ENCODE assay signal across 24 cellular contexts in genomic region chr6:164273491-164273890, GRCh38.
"Had no signal": no experiment of that assay in that cellular context is flagged by ENCODE, and none has a peak within 500 bp of the region (broad histone marks: within the 10 kb centered on the region; RNA-seq: fewer than 3 reads in every experiment).

No MANE protein-coding gene starts in this region.

- H3K36me3 ChIP-seq: left ventricle myocardium inferior, pancreas, prostate gland, sigmoid colon, tibial nerve, upper lobe of left lung had no signal

- H3K9me3 ChIP-seq: pancreas, prostate gland, tibial nerve had no signal

- ATAC-seq: natural killer cell; pancreas; right cardiac atrium; stimulated activated memory B cell treated with anti-CD40 and anti-IgM and Interleukin-4, amounts not matched to agents 10 μg/mL and 1 μg/mL and 100 μg/mL, for 72 hours; stimulated activated naive CD8-positive, alpha-beta T cell treated with anti-CD3 and anti-CD28 coated beads, Interleukin-15, amount 100 ng/mL, for 72 hours had no signal

- H3K4me1 ChIP-seq: left ventricle myocardium inferior, pancreas, prostate gland, sigmoid colon, tibial nerve, upper lobe of left lung had no signal

- H3K36me3 Mint-ChIP-seq: mesothelial cell of epicardium; naive B cell; natural killer cell; stimulated activated memory B cell treated with anti-CD40 and anti-IgM and Interleukin-4, amounts not matched to agents 10 μg/mL and 1 μg/mL and 100 μg/mL, for 72 hours had no signal

- H3K27ac ChIP-seq: hepatocyte, left ventricle myocardium inferior, pancreas, prostate gland, sigmoid colon, tibial nerve, upper lobe of left lung had no signal

- H3K27me3 ChIP-seq: hepatocyte, pancreas, sigmoid colon, tibial nerve, upper lobe of left lung had no signal

- H3K4me1 Mint-ChIP-seq: mesothelial cell of epicardium; naive B cell; natural killer cell; stimulated activated memory B cell treated with anti-CD40 and anti-IgM and Interleukin-4, amounts not matched to agents 10 μg/mL and 1 μg/mL and 100 μg/mL, for 72 hours; stimulated activated naive CD8-positive, alpha-beta T cell treated with anti-CD3 and anti-CD28 coated beads, Interleukin-15, amount 100 ng/mL, for 72 hours had no signal

- H3K4me3 Mint-ChIP-seq: mesothelial cell of epicardium; naive B cell; natural killer cell; stimulated activated memory B cell treated with anti-CD40 and anti-IgM and Interleukin-4, amounts not matched to agents 10 μg/mL and 1 μg/mL and 100 μg/mL, for 72 hours; stimulated activated naive CD8-positive, alpha-beta T cell treated with anti-CD3 and anti-CD28 coated beads, Interleukin-15, amount 100 ng/mL, for 72 hours had no signal

- H3K27me3 Mint-ChIP-seq: naive B cell; stimulated activated memory B cell treated with anti-CD40 and anti-IgM and Interleukin-4, amounts not matched to agents 10 μg/mL and 1 μg/mL and 100 μg/mL, for 72 hours; stimulated activated naive CD8-positive, alpha-beta T cell treated with anti-CD3 and anti-CD28 coated beads, Interleukin-15, amount 100 ng/mL, for 72 hours had no signal

- DNase-seq: islet precursor cell; left ventricle myocardium inferior; mesendoderm; naive B cell; natural killer cell; pancreas; posterior cingulate gyrus; right cardiac atrium; sigmoid colon; stimulated activated CD4-positive, alpha-beta T cell treated with anti-CD3 and anti-CD28 coated beads, Interleukin-1b, Interleukin-23, amount 100 ng/mL, for 48 hours; stimulated activated CD4-positive, alpha-beta T cell treated with anti-CD3 and anti-CD28 coated beads, Interleukin-2, amount 100 ng/mL, for 48 hours; stimulated activated CD4-positive, alpha-beta T cell treated with anti-CD3 and anti-CD28 coated beads, Interleukin-4, amount 100 ng/mL, for 4 hours; stimulated activated CD8-positive, alpha-beta memory T cell treated with anti-CD3 and anti-CD28 coated beads, Interleukin-4, amount 100 ng/mL, for 48 hours; stimulated activated naive CD4-positive, alpha-beta T cell treated with Interleukin-2 at 50 U/mL for 16 hours; stimulated activated naive CD8-positive, alpha-beta T cell treated with anti-CD3 and anti-CD28 coated beads, Interleukin-15, amount 100 ng/mL, for 72 hours; substantia nigra; upper lobe of left lung had no signal

- H3K27ac Mint-ChIP-seq: mesothelial cell of epicardium; naive B cell; natural killer cell; stimulated activated memory B cell treated with anti-CD40 and anti-IgM and Interleukin-4, amounts not matched to agents 10 μg/mL and 1 μg/mL and 100 μg/mL, for 72 hours; stimulated activated naive CD8-positive, alpha-beta T cell treated with anti-CD3 and anti-CD28 coated beads, Interleukin-15, amount 100 ng/mL, for 72 hours had no signal

- H3K4me3 ChIP-seq: hepatocyte, left ventricle myocardium inferior, lung, pancreas, prostate gland, sigmoid colon, smooth muscle cell, tibial nerve, upper lobe of left lung had no signal
